5 cellular contexts compared by ENCODE assay signal in genomic region chr2:124883595-124883994, GRCh38.
"Had no signal": no experiment of that assay in that cellular context is flagged by ENCODE, and none has a peak within 500 bp of the region (broad histone marks: within the 10 kb centered on the region; RNA-seq: fewer than 3 reads in every experiment).

No MANE protein-coding gene starts in this region.

- H3K4me1 Mint-ChIP-seq: IgD-negative memory B cell had no signal

- H3K27me3 Mint-ChIP-seq: IgD-negative memory B cell had no signal

- H3K36me3 Mint-ChIP-seq: IgD-negative memory B cell had no signal

- H3K27ac Mint-ChIP-seq: IgD-negative memory B cell had no signal

- H3K27ac ChIP-seq: HL-60 had no signal

- FAIRE-seq: K562 had no signal

- H3K4me3 ChIP-seq: K562 had no signal

- DNase-seq: KBM-7, KG1 had no signal

- ATAC-seq: K562 had no signal
